ENCODE assay signal across 11 cellular contexts in genomic region chr4:140186651-140187315, GRCh38. TPM values are rescaled to one million over a fixed set of nuclear protein-coding genes. Genes with fewer than 3 reads are reported as not detected.
A peak's percentile ranks its signal among the peaks of the same experiment; 100 is the strongest.
DNase-seq lines count a peak whose midpoint lies in the region; ATAC-seq, FAIRE-seq and TF ChIP-seq lines count a peak whose summit lies in the region.
"Had no signal": no experiment of that assay in that cellular context is flagged by ENCODE, and none has a peak within 500 bp of the region (broad histone marks: within the 10 kb centered on the region; RNA-seq: fewer than 3 reads in every experiment).

No MANE protein-coding gene starts in this region.

- H3K9me3 Mint-ChIP-seq in activated CD4-positive, alpha-beta T cell treated with anti-CD3 and anti-CD28 coated beads for 36 hours (ENCODE audit: low read depth), result no peaks in the 10 kb centered on the region

- H3K9ac ChIP-seq in kidney (ENCODE audit: low read length in 2 of 2), result no peak overlapping the region

- H3K4me3 ChIP-seq in astrocyte of the cerebellum (ENCODE audit: low read depth, low read length) (no peak overlapping the region), kidney (ENCODE audit: low read length in 2 of 2) (no peak overlapping the region)

- intact Hi-C loops in kidney (cut with DNase I), result no loop called here
- intact Hi-C loops in activated CD4-positive, alpha-beta T cell treated with anti-CD3 and anti-CD28 coated beads for 36 hours (cut with DNase I, micrococcal nuclease), result no loop called here

- no peak overlapping the region for H3K27ac ChIP-seq in kidney (ENCODE audit: low read depth in 2 of 2, low read length in 2 of 2)

- TF ChIP-seq CTCF in astrocyte of the cerebellum (IDR thresholded peaks at IDR 0.05; ENCODE audit: low read depth, low read length, missing control alignments) (no peak), kidney (IDR thresholded peaks at IDR 0.05; ENCODE audit: borderline replicate concordance, extremely low read depth, insufficient read depth) (no peak)

- H3K4me1 ChIP-seq in kidney (ENCODE audit: control insufficient read depth in 1 of 2, insufficient read depth in 1 of 2, low read depth in 1 of 2, low read length in 2 of 2), result peaks cover 3 to 6% of the 10 kb centered on the region in 2 donors

- no peaks in the 10 kb centered on the region for H3K27me3 Mint-ChIP-seq in activated CD4-positive, alpha-beta T cell treated with anti-CD3 and anti-CD28 coated beads for 36 hours

- no peaks in the 10 kb centered on the region for H3K4me1 Mint-ChIP-seq in activated CD4-positive, alpha-beta T cell treated with anti-CD3 and anti-CD28 coated beads for 36 hours

- no peak overlapping the region for H3K27ac Mint-ChIP-seq in activated CD4-positive, alpha-beta T cell treated with anti-CD3 and anti-CD28 coated beads for 36 hours

- peak in 2 of 3 experiments; percentile 23 to 43 for DNase-seq in NCI-H1417 (lab: John Stamatoyannopoulos, UW)
- DNase-seq in NCI-H1417 treated with DMSO at 0.1 percent for 48 hours (lab: John Stamatoyannopoulos, UW), result no peak
- peak; percentile 37 for DNase-seq in astrocyte of the cerebellum (ENCODE audit: low read depth)
- DNase-seq in kidney, result peak; percentile 65
- peak; percentile 51 for DNase-seq in ureter (ENCODE audit: low spot score)
- no peak for DNase-seq in stimulated activated CD4-positive, alpha-beta T cell treated with anti-CD3 and anti-CD28 coated beads, Interleukin-15, amount 100 ng/mL, for 24 hours
- no peak for DNase-seq in activated CD4-positive, alpha-beta T cell treated with anti-CD3 and anti-CD28 coated beads for 36 hours
- DNase-seq: activated CD4-positive, alpha-beta T cell treated with anti-CD3 and anti-CD28 coated beads for 1 hour; retina; stimulated activated naive CD4-positive, alpha-beta T cell had no signal

- FAIRE-seq in kidney (lab: Jason Lieb, UNC), result no peak

- in situ Hi-C loops in astrocyte of the cerebellum (cut with HindIII; ENCODE audit: low sequenced_read_pairs), result no loop called here

- H3K36me3 Mint-ChIP-seq in activated CD4-positive, alpha-beta T cell treated with anti-CD3 and anti-CD28 coated beads for 36 hours (ENCODE audit: low read depth), result no peaks in the 10 kb centered on the region

- no peaks in the 10 kb centered on the region for H3K9me3 ChIP-seq in kidney (ENCODE audit: control insufficient read depth in 1 of 2, low read length in 2 of 2)

- CTCF ChIA-PET in activated CD4-positive, alpha-beta T cell treated with anti-CD3 and anti-CD28 coated beads for 36 hours (lab: Charles Lee), result interaction anchor here (0.6 to 1.4 kb wide), 4 partner anchors 9 to 173 kb away, joined by 3 to 5 read pairs (median 3); no protein-coding TSS in a partner anchor

- no peak overlapping the region for H3K4me3 Mint-ChIP-seq in activated CD4-positive, alpha-beta T cell treated with anti-CD3 and anti-CD28 coated beads for 36 hours

- no peak for ATAC-seq in HG03039 (IDR thresholded peaks at IDR 0.05; ENCODE audit: unreplicated experiment)
- no peak for ATAC-seq in activated CD4-positive, alpha-beta T cell treated with anti-CD3 and anti-CD28 coated beads for 36 hours

- POLR2A ChIA-PET in activated CD4-positive, alpha-beta T cell treated with anti-CD3 and anti-CD28 coated beads for 36 hours (lab: Charles Lee), result no interaction called here

- no peaks in the 10 kb centered on the region for H3K36me3 ChIP-seq in kidney (ENCODE audit: control insufficient read depth in 1 of 2, insufficient read depth in 2 of 2, low read length in 2 of 2)

RNA-seq across cellular contexts. Expression of gene MAML3, which starts 32.8 kb away (rescaled TPM):
- total RNA-seq in kidney (10.4 TPM), ureter (23.4 TPM)
- 1.4 TPM for polyA plus RNA-seq in kidney (ENCODE audit: insufficient read depth, low read depth, low replicate concordance)
- 1 to 10 TPM; 1.6 to 1.9 TPM for total RNA-seq in activated CD4-positive, alpha-beta T cell treated with anti-CD3 and anti-CD28 coated beads for 36 hours

Comparison
In these comparisons a context has a peak if more than half of its experiments do, and no peak if none do; other contexts are left out.
1. DNase-seq: peak in NCI-H1417 (2 of 3), astrocyte of the cerebellum (single experiment), kidney (single experiment) and ureter (single experiment); none in NCI-H1417 treated with DMSO at 0.1 percent for 48 hours (single experiment), stimulated activated CD4-positive, alpha-beta T cell treated with anti-CD3 and anti-CD28 coated beads, Interleukin-15, amount 100 ng/mL, for 24 hours (single experiment) and activated CD4-positive, alpha-beta T cell treated with anti-CD3 and anti-CD28 coated beads for 36 hours (single experiment).